In the genomic region with DNA sequence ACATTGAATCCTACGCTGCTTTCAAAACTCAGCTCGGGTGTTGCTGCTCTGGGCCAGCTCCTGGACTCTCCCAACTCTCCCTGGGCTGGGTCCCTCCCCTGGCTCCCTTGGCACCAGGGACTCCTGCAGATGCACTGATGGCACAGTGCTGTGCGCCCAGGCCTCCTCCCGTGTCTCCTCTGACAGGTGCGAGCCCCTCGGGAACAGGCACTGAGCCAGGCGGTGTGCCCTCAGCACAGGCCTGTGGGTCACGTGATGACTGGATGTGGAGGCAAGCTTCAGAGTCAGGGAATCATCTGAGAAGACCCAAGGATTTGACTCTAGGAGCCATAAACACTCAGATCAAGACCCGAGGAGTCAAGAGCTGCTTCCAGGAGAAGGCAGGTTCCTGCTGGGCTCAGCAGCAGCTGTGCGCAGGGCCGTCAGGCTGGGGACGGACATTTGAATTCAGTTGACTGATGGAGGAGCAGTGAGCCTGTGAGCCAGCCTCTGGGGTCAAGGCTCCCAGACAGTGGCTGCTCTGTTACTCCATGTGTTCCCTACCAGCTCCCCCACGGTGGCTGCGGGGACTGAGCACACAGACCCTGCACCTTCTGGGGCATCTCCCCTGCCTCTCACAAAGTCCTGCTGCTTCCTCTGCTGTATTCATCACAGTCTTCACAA, we compare ENCODE assay signal across 1 cellular context.
TF ChIP-seq lines count a peak whose summit lies in the region.

No MANE protein-coding gene starts in this region.

TF ChIP-seq in HepG2, 621 proteins besides CTCF, POLR2A, EP300 and RAD21 (continues in another document):
- TF ChIP-seq GPN1 (CRISPR knock-in tag; IDR thresholded peaks at IDR 0.05; ENCODE audit: borderline replicate concordance) (no peak), SSRP1 (CRISPR knock-in tag; IDR thresholded peaks at IDR 0.05) (no peak), HNRNPH1 (optimal IDR thresholded peaks at IDR 0.05; ENCODE audit: low read depth, low read length) (no peak), TIGD3 (CRISPR knock-in tag; IDR thresholded peaks at IDR 0.05; ENCODE audit: borderline replicate concordance) (no peak), USF2 (IDR thresholded peaks at IDR 0.05; ENCODE audit: low read depth, low read length) (peak; percentile 62; the same call in 1 of the 2 replicates), USF2 (CRISPR knock-in tag; IDR thresholded peaks at IDR 0.05; ENCODE audit: borderline replicate concordance) (peak; percentile 72; the same call in 1 of the 2 replicates), ZSCAN25 (CRISPR knock-in tag; IDR thresholded peaks at IDR 0.05) (peak; percentile 35; the same call in 1 of the 2 replicates), ZNF768 (CRISPR knock-in tag; IDR thresholded peaks at IDR 0.05) (peak; percentile 41; the same call in 1 of the 2 replicates), LCORL (IDR thresholded peaks at IDR 0.05) (no peak), LCORL (CRISPR knock-in tag; IDR thresholded peaks at IDR 0.05) (no peak), RXRB (CRISPR knock-in tag; IDR thresholded peaks at IDR 0.05; ENCODE audit: borderline replicate concordance) (peak; percentile 17; the same call in 1 of the 2 replicates), ZNF34 (CRISPR knock-in tag; IDR thresholded peaks at IDR 0.05; ENCODE audit: borderline replicate concordance) (no peak), PHF8 (CRISPR knock-in tag; IDR thresholded peaks at IDR 0.05) (no peak), ELF3 (CRISPR knock-in tag; IDR thresholded peaks at IDR 0.05) (no peak), ERF (CRISPR knock-in tag; IDR thresholded peaks at IDR 0.05) (no peak), ZNF260 (CRISPR knock-in tag; IDR thresholded peaks at IDR 0.05; ENCODE audit: borderline replicate concordance, low read depth) (no peak), MYPOP (CRISPR knock-in tag; IDR thresholded peaks at IDR 0.05) (no peak), DMTF1 (CRISPR knock-in tag; IDR thresholded peaks at IDR 0.05) (no peak), HNF4A (CRISPR knock-in tag; IDR thresholded peaks at IDR 0.05) (peak; percentile 13; the same call in 1 of the 2 replicates), ZNF292 (CRISPR knock-in tag; IDR thresholded peaks at IDR 0.05; ENCODE audit: borderline replicate concordance, low read depth) (peak; percentile 69; the same call in 1 of the 2 replicates), KDM4B (CRISPR knock-in tag; IDR thresholded peaks at IDR 0.05) (no peak), AHDC1 (CRISPR knock-in tag; IDR thresholded peaks at IDR 0.05; ENCODE audit: borderline replicate concordance) (no peak), ZNF24 (IDR thresholded peaks at IDR 0.05) (no peak), ZNF770 (CRISPR knock-in tag; IDR thresholded peaks at IDR 0.05) (peak; percentile 64; the same call in 1 of the 2 replicates), NFKB2 (CRISPR knock-in tag; IDR thresholded peaks at IDR 0.05; ENCODE audit: borderline replicate concordance) (0 out of 2 replicates have a peak, but pooled peaks have one; percentile 40), ZNF790 (CRISPR knock-in tag; IDR thresholded peaks at IDR 0.05; ENCODE audit: borderline replicate concordance) (no peak), MEIS1 (CRISPR knock-in tag; IDR thresholded peaks at IDR 0.05; ENCODE audit: borderline replicate concordance) (no peak), FOXP1 (IDR thresholded peaks at IDR 0.05) (no peak), FOXP1 (CRISPR knock-in tag; IDR thresholded peaks at IDR 0.05) (no peak), PAX8 (CRISPR knock-in tag; IDR thresholded peaks at IDR 0.05; ENCODE audit: borderline replicate concordance) (no peak)
- TF ChIP-seq, protein P1, sequence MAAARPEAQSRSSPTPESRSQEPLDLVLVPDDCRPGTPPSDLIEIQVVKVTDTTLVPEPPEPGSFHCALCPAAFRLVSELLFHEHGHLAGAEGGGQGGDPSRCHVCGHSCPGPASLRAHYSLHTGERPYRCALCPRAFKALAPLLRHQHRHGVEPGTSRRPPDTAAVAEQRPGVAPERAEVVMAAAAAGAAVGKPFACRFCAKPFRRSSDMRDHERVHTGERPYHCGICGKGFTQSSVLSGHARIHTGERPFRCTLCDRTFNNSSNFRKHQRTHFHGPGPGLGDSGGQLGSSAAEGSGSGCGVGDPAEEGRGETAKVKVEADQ (CRISPR knock-in tag; IDR thresholded peaks at IDR 0.05; ENCODE audit: borderline replicate concordance), result no peak
- TF ChIP-seq, protein P2, sequence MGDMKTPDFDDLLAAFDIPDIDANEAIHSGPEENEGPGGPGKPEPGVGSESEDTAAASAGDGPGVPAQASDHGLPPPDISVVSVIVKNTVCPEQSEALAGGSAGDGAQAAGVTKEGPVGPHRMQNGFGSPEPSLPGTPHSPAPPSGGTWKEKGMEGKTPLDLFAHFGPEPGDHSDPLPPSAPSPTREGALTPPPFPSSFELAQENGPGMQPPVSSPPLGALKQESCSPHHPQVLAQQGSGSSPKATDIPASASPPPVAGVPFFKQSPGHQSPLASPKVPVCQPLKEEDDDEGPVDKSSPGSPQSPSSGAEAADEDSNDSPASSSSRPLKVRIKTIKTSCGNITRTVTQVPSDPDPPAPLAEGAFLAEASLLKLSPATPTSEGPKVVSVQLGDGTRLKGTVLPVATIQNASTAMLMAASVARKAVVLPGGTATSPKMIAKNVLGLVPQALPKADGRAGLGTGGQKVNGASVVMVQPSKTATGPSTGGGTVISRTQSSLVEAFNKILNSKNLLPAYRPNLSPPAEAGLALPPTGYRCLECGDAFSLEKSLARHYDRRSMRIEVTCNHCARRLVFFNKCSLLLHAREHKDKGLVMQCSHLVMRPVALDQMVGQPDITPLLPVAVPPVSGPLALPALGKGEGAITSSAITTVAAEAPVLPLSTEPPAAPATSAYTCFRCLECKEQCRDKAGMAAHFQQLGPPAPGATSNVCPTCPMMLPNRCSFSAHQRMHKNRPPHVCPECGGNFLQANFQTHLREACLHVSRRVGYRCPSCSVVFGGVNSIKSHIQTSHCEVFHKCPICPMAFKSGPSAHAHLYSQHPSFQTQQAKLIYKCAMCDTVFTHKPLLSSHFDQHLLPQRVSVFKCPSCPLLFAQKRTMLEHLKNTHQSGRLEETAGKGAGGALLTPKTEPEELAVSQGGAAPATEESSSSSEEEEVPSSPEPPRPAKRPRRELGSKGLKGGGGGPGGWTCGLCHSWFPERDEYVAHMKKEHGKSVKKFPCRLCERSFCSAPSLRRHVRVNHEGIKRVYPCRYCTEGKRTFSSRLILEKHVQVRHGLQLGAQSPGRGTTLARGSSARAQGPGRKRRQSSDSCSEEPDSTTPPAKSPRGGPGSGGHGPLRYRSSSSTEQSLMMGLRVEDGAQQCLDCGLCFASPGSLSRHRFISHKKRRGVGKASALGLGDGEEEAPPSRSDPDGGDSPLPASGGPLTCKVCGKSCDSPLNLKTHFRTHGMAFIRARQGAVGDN (CRISPR knock-in tag; IDR thresholded peaks at IDR 0.05), result peak; percentile 47
- TF ChIP-seq, protein P3, sequence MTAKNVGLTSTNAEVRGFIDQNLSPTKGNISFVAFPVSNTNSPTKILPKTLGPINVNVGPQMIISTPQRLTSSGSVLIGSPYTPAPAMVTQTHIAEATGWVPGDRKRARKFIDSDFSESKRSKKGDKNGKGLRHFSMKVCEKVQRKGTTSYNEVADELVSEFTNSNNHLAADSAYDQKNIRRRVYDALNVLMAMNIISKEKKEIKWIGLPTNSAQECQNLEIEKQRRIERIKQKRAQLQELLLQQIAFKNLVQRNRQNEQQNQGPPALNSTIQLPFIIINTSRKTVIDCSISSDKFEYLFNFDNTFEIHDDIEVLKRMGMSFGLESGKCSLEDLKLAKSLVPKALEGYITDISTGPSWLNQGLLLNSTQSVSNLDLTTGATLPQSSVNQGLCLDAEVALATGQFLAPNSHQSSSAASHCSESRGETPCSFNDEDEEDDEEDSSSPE (CRISPR knock-in tag; IDR thresholded peaks at IDR 0.05), result no peak
